Comparison of ENCODE assay signal across 28 cellular contexts in the genomic region with DNA sequence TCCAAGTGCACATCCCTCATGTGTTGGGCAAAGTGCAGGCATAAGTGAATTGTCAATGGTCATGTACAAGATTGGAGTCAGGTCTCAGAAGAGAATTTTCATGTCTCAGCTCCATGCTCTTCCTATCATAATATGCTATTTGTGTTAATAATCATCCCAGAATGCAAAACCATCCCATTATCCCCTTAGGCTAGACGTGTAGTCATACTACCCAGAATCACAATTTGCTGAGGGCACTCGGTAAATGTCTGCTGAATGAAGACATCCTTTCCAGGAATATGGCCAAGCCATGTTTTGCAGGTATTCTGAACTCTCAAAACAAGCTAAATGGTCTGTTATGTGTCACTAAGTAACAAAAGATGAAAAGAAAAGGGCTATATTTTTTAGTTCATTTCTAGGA.
"Had no signal": no experiment of that assay in that cellular context is flagged by ENCODE, and none has a peak within 500 bp of the region (broad histone marks: within the 10 kb centered on the region; RNA-seq: fewer than 3 reads in every experiment).

No MANE protein-coding gene starts in this region.

- H3K36me3 ChIP-seq: neural progenitor cell, ovary, right lobe of liver, sigmoid colon, stomach, thoracic aorta, thyroid gland, tibial nerve, upper lobe of right lung, uterus had no signal

- H3K4me3 Mint-ChIP-seq: natural killer cell; nephron; neural progenitor cell; stimulated activated effector memory CD8-positive, alpha-beta T cell treated with anti-CD3 and anti-CD28 coated beads, Interleukin-12 subunit alpha, Interleukin-12 subunit beta, amount 100 ng/mL, for 72 hours; stimulated activated naive B cell treated with anti-CD40 and anti-IgM and Interleukin-4, amounts not matched to agents 10 μg/mL and 1 μg/mL and 100 μg/mL, for 72 hours; stimulated activated naive CD8-positive, alpha-beta T cell treated with anti-CD3 and anti-CD28 coated beads, Interleukin-15, Interleukin-2, amounts not matched to agents 100 ng/mL and 50 ng/mL, for 24 hours; type B pancreatic cell had no signal

- H3K27me3 Mint-ChIP-seq: stimulated activated naive CD8-positive, alpha-beta T cell treated with anti-CD3 and anti-CD28 coated beads, Interleukin-15, Interleukin-2, amounts not matched to agents 100 ng/mL and 50 ng/mL, for 24 hours had no signal

- H3K4me2 ChIP-seq: neural progenitor cell had no signal

- H3K27ac ChIP-seq: neural progenitor cell, ovary, parathyroid adenoma, psoas muscle, right lobe of liver, sigmoid colon, stomach, thoracic aorta, thyroid gland, tibial nerve, upper lobe of right lung, uterus had no signal

- H3K4me3 ChIP-seq: neural progenitor cell, ovary, psoas muscle, right lobe of liver, sigmoid colon, stomach, thoracic aorta, thyroid gland, tibial nerve, upper lobe of right lung, uterus had no signal

- DNase-seq: natural killer cell; occipital lobe; ovary; posterior cingulate gyrus; psoas muscle; right cardiac atrium; right lobe of liver; sigmoid colon; small intestine; stimulated activated CD4-positive, alpha-beta T cell treated with anti-CD3 and anti-CD28 coated beads, Interleukin-15, amount 100 ng/mL, for 24 hours; stimulated activated CD4-positive, alpha-beta T cell treated with anti-CD3 and anti-CD28 coated beads, Interleukin-2, amount 100 ng/mL, for 24 hours; stimulated activated CD4-positive, alpha-beta T cell treated with anti-CD3 and anti-CD28 coated beads, Interleukin-2, amount 100 ng/mL, for 48 hours; stimulated activated CD4-positive, alpha-beta T cell treated with anti-CD3 and anti-CD28 coated beads, Interleukin-4, amount 100 ng/mL, for 24 hours; stimulated activated naive B cell treated with anti-CD40 and anti-IgM and Interleukin-4, amounts not matched to agents 10 μg/mL and 1 μg/mL and 100 μg/mL, for 72 hours; stimulated activated naive CD4-positive, alpha-beta T cell treated with Interleukin-2 at 50 U/mL for 16 hours; stomach; thyroid gland; upper lobe of right lung; uterus had no signal

- H3K4me1 Mint-ChIP-seq: natural killer cell; neural progenitor cell; stimulated activated effector memory CD8-positive, alpha-beta T cell treated with anti-CD3 and anti-CD28 coated beads, Interleukin-12 subunit alpha, Interleukin-12 subunit beta, amount 100 ng/mL, for 72 hours; stimulated activated naive B cell treated with anti-CD40 and anti-IgM and Interleukin-4, amounts not matched to agents 10 μg/mL and 1 μg/mL and 100 μg/mL, for 72 hours had no signal

- H3K79me2 ChIP-seq: parathyroid adenoma had no signal

- H3K9ac ChIP-seq: neural progenitor cell, parathyroid adenoma had no signal

- H2AFZ ChIP-seq: neural progenitor cell, parathyroid adenoma had no signal

- H3K9me3 ChIP-seq: ovary, psoas muscle, right lobe of liver, sigmoid colon, stomach, thoracic aorta, thyroid gland, tibial nerve, upper lobe of right lung, uterus had no signal

- H3K36me3 Mint-ChIP-seq: natural killer cell; neural progenitor cell; stimulated activated effector memory CD8-positive, alpha-beta T cell treated with anti-CD3 and anti-CD28 coated beads, Interleukin-12 subunit alpha, Interleukin-12 subunit beta, amount 100 ng/mL, for 72 hours; type B pancreatic cell had no signal

- H3K27me3 ChIP-seq: neural progenitor cell, ovary, right lobe of liver, sigmoid colon, stomach, thyroid gland, tibial nerve, upper lobe of right lung, uterus had no signal

- H3K4me1 ChIP-seq: neural progenitor cell, parathyroid adenoma, psoas muscle, right lobe of liver, sigmoid colon, stomach, thyroid gland, tibial nerve, upper lobe of right lung, uterus had no signal

- H3K9me3 Mint-ChIP-seq: nephron, neural progenitor cell, type B pancreatic cell had no signal

- H3K27ac Mint-ChIP-seq: natural killer cell; neural progenitor cell; progenitor cell of endocrine pancreas; stimulated activated effector memory CD8-positive, alpha-beta T cell treated with anti-CD3 and anti-CD28 coated beads, Interleukin-12 subunit alpha, Interleukin-12 subunit beta, amount 100 ng/mL, for 72 hours; stimulated activated naive B cell treated with anti-CD40 and anti-IgM and Interleukin-4, amounts not matched to agents 10 μg/mL and 1 μg/mL and 100 μg/mL, for 72 hours; stimulated activated naive CD8-positive, alpha-beta T cell treated with anti-CD3 and anti-CD28 coated beads, Interleukin-15, Interleukin-2, amounts not matched to agents 100 ng/mL and 50 ng/mL, for 24 hours; type B pancreatic cell had no signal
